2 cellular contexts compared by ENCODE assay signal in genomic region chr17:48611213-48611612, GRCh38.
TF ChIP-seq lines count a peak whose summit lies in the region.

No MANE protein-coding gene starts in this region.

TF ChIP-seq in SK-N-SH, 30 proteins besides CTCF, POLR2A, EP300 and RAD21 (continued from another document):
- TF ChIP-seq USF2 (IDR thresholded peaks at IDR 0.05; ENCODE audit: borderline replicate concordance, low read depth, low read length) (no peak), GABPA (IDR thresholded peaks at IDR 0.05; ENCODE audit: low read depth) (no peak), PBX3 (IDR thresholded peaks at IDR 0.05) (no peak)

TF ChIP-seq in SK-N-SH treated with all-trans-retinoic acid at 6 μM for 48 hours, 23 proteins besides CTCF, POLR2A, EP300 and RAD21 (continued from another document):
- no peak for TF ChIP-seq TSHZ2 (CRISPR knock-in tag; IDR thresholded peaks at IDR 0.05)
